29 cellular contexts compared by ENCODE assay signal in the genomic region with DNA sequence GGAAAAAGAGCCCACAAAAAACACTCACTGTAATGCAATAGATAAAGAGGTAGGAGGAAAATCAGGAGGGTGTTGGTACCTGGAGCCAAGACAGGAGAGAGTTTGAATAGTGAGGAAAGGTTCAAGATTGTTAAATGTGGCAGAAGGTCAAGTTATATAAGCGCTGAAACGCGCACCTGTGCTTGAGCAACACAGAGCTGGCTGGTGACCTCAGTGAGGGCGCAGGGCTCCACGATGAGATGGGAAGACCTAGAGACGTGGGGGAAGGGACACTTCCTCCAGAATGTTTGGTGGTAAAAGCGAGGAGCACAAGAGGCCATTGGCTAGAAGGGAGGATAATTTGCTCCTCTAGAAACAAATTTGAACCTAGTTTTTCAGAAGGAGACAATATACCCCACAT. TPM values are rescaled to one million over a fixed set of nuclear protein-coding genes. Genes with fewer than 3 reads are reported as not detected.
"Had no signal": no experiment of that assay in that cellular context is flagged by ENCODE, and none has a peak within 500 bp of the region (broad histone marks: within the 10 kb centered on the region; RNA-seq: fewer than 3 reads in every experiment).

No MANE protein-coding gene starts in this region.

- H3K27ac ChIP-seq: left lung, lower lobe of right lung, pancreas, prostate gland, skin epidermis, spleen, suprapubic skin, thoracic aorta, tibial artery, uterus had no signal

- H3K4me1 ChIP-seq: prostate gland had no signal

- ATAC-seq: left cardiac atrium; left lung; naive thymus-derived CD4-positive, alpha-beta T cell; natural killer cell treated with Interleukin-12 subunit alpha and Interleukin-12 subunit beta and Interleukin-15 and Interleukin-18, amount 100 ng/mL, for 72 hours; pancreas; right cardiac atrium; sciatic nerve; stimulated activated effector memory CD8-positive, alpha-beta T cell treated with anti-CD3 and anti-CD28 coated beads, Interleukin-12 subunit alpha, Interleukin-12 subunit beta, amount 100 ng/mL, for 72 hours had no signal

- H3K36me3 Mint-ChIP-seq: natural killer cell treated with Interleukin-12 subunit alpha and Interleukin-12 subunit beta and Interleukin-15 and Interleukin-18, amount 100 ng/mL, for 72 hours; stimulated activated effector memory CD8-positive, alpha-beta T cell treated with anti-CD3 and anti-CD28 coated beads, Interleukin-12 subunit alpha, Interleukin-12 subunit beta, amount 100 ng/mL, for 72 hours; type B pancreatic cell had no signal

- FAIRE-seq: pancreas had no signal

- DNase-seq: islet precursor cell; kidney glomerular epithelial cell; left cardiac atrium; left lung; lower lobe of right lung; mammary epithelial cell; mesenchymal stem cell; naive thymus-derived CD4-positive, alpha-beta T cell; nucleus accumbens; pancreas; posterior cingulate gyrus; retina; right cardiac atrium; spleen; stimulated activated CD4-positive, alpha-beta T cell treated with anti-CD3 and anti-CD28 coated beads, Interleukin-4, amount 100 ng/mL, for 24 hours; stimulated activated naive CD4-positive, alpha-beta T cell; tibial artery; uterus had no signal

- H3K27ac Mint-ChIP-seq: naive thymus-derived CD4-positive, alpha-beta T cell; natural killer cell treated with Interleukin-12 subunit alpha and Interleukin-12 subunit beta and Interleukin-15 and Interleukin-18, amount 100 ng/mL, for 72 hours; stimulated activated effector memory CD8-positive, alpha-beta T cell treated with anti-CD3 and anti-CD28 coated beads, Interleukin-12 subunit alpha, Interleukin-12 subunit beta, amount 100 ng/mL, for 72 hours; stimulated activated naive CD8-positive, alpha-beta T cell treated with anti-CD3 and anti-CD28 coated beads, Interleukin-15, Interleukin-2, amounts not matched to agents 100 ng/mL and 50 ng/mL, for 24 hours; type B pancreatic cell had no signal

- H3K36me3 ChIP-seq: left lung, lower lobe of right lung, pancreas, prostate gland, spleen, suprapubic skin, thoracic aorta, tibial artery, uterus had no signal

- H3K4me3 ChIP-seq: left lung, lower lobe of right lung, pancreas, prostate gland, skin epidermis, spleen, suprapubic skin, thoracic aorta, tibial artery, uterus had no signal

- H3K9me3 ChIP-seq: left lung, lower lobe of right lung, pancreas, prostate gland, suprapubic skin, thoracic aorta, tibial artery, uterus had no signal

- H3K4me3 Mint-ChIP-seq: naive thymus-derived CD4-positive, alpha-beta T cell; natural killer cell treated with Interleukin-12 subunit alpha and Interleukin-12 subunit beta and Interleukin-15 and Interleukin-18, amount 100 ng/mL, for 72 hours; stimulated activated effector memory CD8-positive, alpha-beta T cell treated with anti-CD3 and anti-CD28 coated beads, Interleukin-12 subunit alpha, Interleukin-12 subunit beta, amount 100 ng/mL, for 72 hours; stimulated activated naive CD8-positive, alpha-beta T cell treated with anti-CD3 and anti-CD28 coated beads, Interleukin-15, Interleukin-2, amounts not matched to agents 100 ng/mL and 50 ng/mL, for 24 hours; type B pancreatic cell had no signal

- H3K9me3 Mint-ChIP-seq: natural killer cell treated with Interleukin-12 subunit alpha and Interleukin-12 subunit beta and Interleukin-15 and Interleukin-18, amount 100 ng/mL, for 72 hours; stimulated activated naive CD8-positive, alpha-beta T cell treated with anti-CD3 and anti-CD28 coated beads, Interleukin-15, Interleukin-2, amounts not matched to agents 100 ng/mL and 50 ng/mL, for 24 hours; type B pancreatic cell had no signal

RNA-seq across cellular contexts. Expression of a gene that starts 4.2 kb away (rescaled TPM):
- total RNA-seq: myocyte; naive thymus-derived CD4-positive, alpha-beta T cell had no signal
- polyA plus RNA-seq: liver; naive thymus-derived CD4-positive, alpha-beta T cell had no signal
